Comparison of ENCODE assay signal across 10 cellular contexts in genomic region chr13:21671793-21672680, GRCh38. TPM values are rescaled to one million over a fixed set of nuclear protein-coding genes. Genes with fewer than 3 reads are reported as not detected.
DNase-seq lines count a peak whose midpoint lies in the region; ATAC-seq and TF ChIP-seq lines count a peak whose summit lies in the region.
"Had no signal": no experiment of that assay in that cellular context is flagged by ENCODE, and none has a peak within 500 bp of the region (broad histone marks: within the 10 kb centered on the region; RNA-seq: fewer than 3 reads in every experiment).

No MANE protein-coding gene starts in this region.

- no peaks in the 10 kb centered on the region for H3K79me2 ChIP-seq in SK-N-SH (ENCODE audit: insufficient read depth)

- CTCF ChIA-PET in activated CD4-positive, alpha-beta memory T cell treated with anti-CD3 and anti-CD28 coated beads for 36 hours (lab: Charles Lee), result interaction anchor here (0.7 kb wide), 1 partner anchor 475 kb away, joined by 3 read pairs; no protein-coding TSS in a partner anchor
- CTCF ChIA-PET in activated CD4-positive, alpha-beta memory T cell treated with anti-CD3 and anti-CD28 coated beads, Interleukin-2, amount 10 ng/mL, durations not matched to agents 7 days and 5 days (lab: Charles Lee), result no interaction called here
- CTCF ChIA-PET in SK-N-SH (lab: Yijun Ruan, JAX), result interaction anchor here (1.1 to 2.4 kb wide), 2 partner anchors 12 to 13 kb away, joined by 4 to 8 read pairs; no protein-coding TSS in a partner anchor

- H3K4me3 ChIP-seq in SK-N-SH (ENCODE audit: low read depth in 2 of 2, low read length in 1 of 2) (no peak overlapping the region), iPS-15b (ENCODE audit: low read depth, low read length) (peak overlapping the region; percentile 50)

- peaks cover 10% of the 10 kb centered on the region for H3F3A ChIP-seq in SK-N-SH (replicated peaks; ENCODE audit: insufficient read depth)

- no peaks in the 10 kb centered on the region for H3K9me3 Mint-ChIP-seq in activated CD4-positive, alpha-beta memory T cell treated with anti-CD3 and anti-CD28 coated beads for 36 hours
- H3K9me3 Mint-ChIP-seq in activated CD4-positive, alpha-beta memory T cell treated with anti-CD3 and anti-CD28 coated beads, Interleukin-2, amount 10 ng/mL, durations not matched to agents 7 days and 5 days, result no peaks in the 10 kb centered on the region
- H3K9me3 Mint-ChIP-seq in stimulated activated naive B cell treated with anti-CD40 and anti-IgM and Interleukin-4, amounts not matched to agents 10 μg/mL and 1 μg/mL and 100 μg/mL, for 72 hours, result no peaks in the 10 kb centered on the region

- no peaks in the 10 kb centered on the region for H3K9me3 ChIP-seq in SK-N-SH
- H3K9me3 ChIP-seq in iPS-15b (ENCODE audit: control insufficient read depth, insufficient read depth, low read length), result no peaks in the 10 kb centered on the region

- POLR2A ChIA-PET in activated CD4-positive, alpha-beta memory T cell treated with anti-CD3 and anti-CD28 coated beads for 36 hours (lab: Charles Lee), result interaction anchor here (3.4 kb wide), 1 partner anchor 68 kb away, joined by 12 read pairs; the partner anchor contains the start of gene MICU2
- POLR2A ChIA-PET in activated CD4-positive, alpha-beta memory T cell treated with anti-CD3 and anti-CD28 coated beads, Interleukin-2, amount 10 ng/mL, durations not matched to agents 7 days and 5 days (lab: Charles Lee), result interaction anchor here (6.2 kb wide), 1 partner anchor 68 kb away, joined by 38 read pairs; the partner anchor contains the start of gene MICU2
- POLR2A ChIA-PET in SK-N-SH (lab: Yijun Ruan, JAX), result no interaction called here

- TF ChIP-seq RAD21 in SK-N-SH (IDR thresholded peaks at IDR 0.05; ENCODE audit: low read length), result no peak

- H3K4me1 Mint-ChIP-seq in activated CD4-positive, alpha-beta memory T cell treated with anti-CD3 and anti-CD28 coated beads for 36 hours (ENCODE audit: low read depth), result peaks cover 42% of the 10 kb centered on the region
- H3K4me1 Mint-ChIP-seq in activated CD4-positive, alpha-beta memory T cell treated with anti-CD3 and anti-CD28 coated beads, Interleukin-2, amount 10 ng/mL, durations not matched to agents 7 days and 5 days, result peaks cover 45% of the 10 kb centered on the region
- H3K4me1 Mint-ChIP-seq in stimulated activated naive B cell treated with anti-CD40 and anti-IgM and Interleukin-4, amounts not matched to agents 10 μg/mL and 1 μg/mL and 100 μg/mL, for 72 hours, result peaks cover 35 to 54% of the 10 kb centered on the region in 2 donors

- H3K27me3 ChIP-seq in SK-N-SH (ENCODE audit: insufficient read depth), result peaks cover 89% of the 10 kb centered on the region
- H3K27me3 ChIP-seq in iPS-15b (ENCODE audit: control insufficient read depth, insufficient read depth, low read length), result peaks cover 79% of the 10 kb centered on the region

- no peaks in the 10 kb centered on the region for H4K20me1 ChIP-seq in SK-N-SH (ENCODE audit: insufficient read depth)

- H3K9me2 ChIP-seq in SK-N-SH, result no peaks in the 10 kb centered on the region

- no peak for ATAC-seq in stimulated activated naive B cell treated with anti-CD40 and anti-IgM and Interleukin-4, amounts not matched to agents 10 μg/mL and 1 μg/mL and 100 μg/mL, for 72 hours (replicated peaks)
- ATAC-seq in GM19351 (IDR thresholded peaks at IDR 0.05; ENCODE audit: unreplicated experiment), result no peak
- ATAC-seq: foreskin keratinocyte had no signal

- peaks cover 3 to 8% of the 10 kb centered on the region in 2 experiments; a peak in 3 of 4 replicates for H3K4me1 ChIP-seq in SK-N-SH (ENCODE audit: control insufficient read depth in 1 of 2, insufficient read depth in 2 of 2, low read depth in 1 of 2, low read length in 1 of 2)
- H3K4me1 ChIP-seq in iPS-15b (ENCODE audit: control insufficient read depth, insufficient read depth, low read length), result no peaks in the 10 kb centered on the region
- H3K4me1 ChIP-seq: foreskin keratinocyte had no signal

- peak overlapping the region; percentile 85 for H3K4me3 Mint-ChIP-seq in activated CD4-positive, alpha-beta memory T cell treated with anti-CD3 and anti-CD28 coated beads for 36 hours
- H3K4me3 Mint-ChIP-seq in activated CD4-positive, alpha-beta memory T cell treated with anti-CD3 and anti-CD28 coated beads, Interleukin-2, amount 10 ng/mL, durations not matched to agents 7 days and 5 days, result no peak overlapping the region
- peak overlapping the region; percentile 86 to 89 for H3K4me3 Mint-ChIP-seq in stimulated activated naive B cell treated with anti-CD40 and anti-IgM and Interleukin-4, amounts not matched to agents 10 μg/mL and 1 μg/mL and 100 μg/mL, for 72 hours

- H3K36me3 ChIP-seq in SK-N-SH (replicated peaks in 1 of 2; ENCODE audit: control insufficient read depth in 1 of 2, insufficient read depth in 2 of 2, low read length in 1 of 2) (no peaks in the 10 kb centered on the region), iPS-15b (ENCODE audit: control insufficient read depth, insufficient read depth, low read length) (no peaks in the 10 kb centered on the region)

- H3K4me2 ChIP-seq in SK-N-SH, result no peak overlapping the region

- 2% methylated on average over 19 of the region's 19 CpGs for WGBS in SK-N-SH (ENCODE audit: low lambda C conversion rate)

- peaks cover 36% of the 10 kb centered on the region for H3K27me3 Mint-ChIP-seq in activated CD4-positive, alpha-beta memory T cell treated with anti-CD3 and anti-CD28 coated beads for 36 hours
- peaks cover 73% of the 10 kb centered on the region for H3K27me3 Mint-ChIP-seq in activated CD4-positive, alpha-beta memory T cell treated with anti-CD3 and anti-CD28 coated beads, Interleukin-2, amount 10 ng/mL, durations not matched to agents 7 days and 5 days
- peaks cover 55 to 59% of the 10 kb centered on the region in 2 donors for H3K27me3 Mint-ChIP-seq in stimulated activated naive B cell treated with anti-CD40 and anti-IgM and Interleukin-4, amounts not matched to agents 10 μg/mL and 1 μg/mL and 100 μg/mL, for 72 hours

- no peak for DNase-seq in activated CD4-positive, alpha-beta memory T cell treated with anti-CD3 and anti-CD28 coated beads for 36 hours
- no peak for DNase-seq in activated CD4-positive, alpha-beta memory T cell treated with anti-CD3 and anti-CD28 coated beads, Interleukin-2, amount 10 ng/mL, durations not matched to agents 7 days and 5 days
- peak; percentile 31 for DNase-seq in SK-N-SH
- no peak for DNase-seq in stimulated activated naive B cell treated with anti-CD40 and anti-IgM and Interleukin-4, amounts not matched to agents 10 μg/mL and 1 μg/mL and 100 μg/mL, for 72 hours
- no peak for DNase-seq in DMS153 (lab: John Stamatoyannopoulos, UW)
- DNase-seq in NCI-H82 treated with DMSO at 0.1 percent for 48 hours (lab: John Stamatoyannopoulos, UW; ENCODE audit: unreplicated experiment), result no peak
- DNase-seq: foreskin keratinocyte, NCI-H146 had no signal

- H3K36me3 Mint-ChIP-seq in activated CD4-positive, alpha-beta memory T cell treated with anti-CD3 and anti-CD28 coated beads for 36 hours, result no peaks in the 10 kb centered on the region
- no peaks in the 10 kb centered on the region for H3K36me3 Mint-ChIP-seq in activated CD4-positive, alpha-beta memory T cell treated with anti-CD3 and anti-CD28 coated beads, Interleukin-2, amount 10 ng/mL, durations not matched to agents 7 days and 5 days (ENCODE audit: low read depth)
- H3K36me3 Mint-ChIP-seq in stimulated activated naive B cell treated with anti-CD40 and anti-IgM and Interleukin-4, amounts not matched to agents 10 μg/mL and 1 μg/mL and 100 μg/mL, for 72 hours, result no peaks in the 10 kb centered on the region

- no peak for TF ChIP-seq CTCF in SK-N-SH (IDR thresholded peaks at IDR 0.05)

- H3K27ac Mint-ChIP-seq in activated CD4-positive, alpha-beta memory T cell treated with anti-CD3 and anti-CD28 coated beads for 36 hours, result no peak overlapping the region
- no peak overlapping the region for H3K27ac Mint-ChIP-seq in activated CD4-positive, alpha-beta memory T cell treated with anti-CD3 and anti-CD28 coated beads, Interleukin-2, amount 10 ng/mL, durations not matched to agents 7 days and 5 days
- peak overlapping the region; percentile 56 for H3K27ac Mint-ChIP-seq in stimulated activated naive B cell treated with anti-CD40 and anti-IgM and Interleukin-4, amounts not matched to agents 10 μg/mL and 1 μg/mL and 100 μg/mL, for 72 hours

- H3K9ac ChIP-seq in SK-N-SH, result no peak overlapping the region
- no peak overlapping the region for H3K9ac ChIP-seq in iPS-15b (ENCODE audit: low read depth, low read length)

- intact Hi-C loops in activated CD4-positive, alpha-beta memory T cell treated with anti-CD3 and anti-CD28 coated beads for 36 hours (cut with micrococcal nuclease), result loop anchor here (1.0 to 5.0 kb wide), 7 partner anchors 14 to 495 kb away; partner anchors contain the start of genes MRPL57 and SKA3

- TF ChIP-seq EP300 in SK-N-SH (IDR thresholded peaks at IDR 0.05; ENCODE audit: borderline replicate concordance in 1 of 2, low read depth in 1 of 2, low read length in 1 of 2), result no peak

- no peak overlapping the region for H3K27ac ChIP-seq in SK-N-SH (ENCODE audit: low read depth in 2 of 2, low read length in 1 of 2)
- H3K27ac ChIP-seq: foreskin keratinocyte had no signal

- H2AFZ ChIP-seq in SK-N-SH (ENCODE audit: low read depth), result no peak overlapping the region

TF ChIP-seq in SK-N-SH, 30 proteins besides CTCF, POLR2A, EP300 and RAD21 (continues in another document):
- TF ChIP-seq POLR2AphosphoS5 (IDR thresholded peaks at IDR 0.05; ENCODE audit: low read depth, low read length) (no peak), GATA2 (CRISPR knock-in tag; IDR thresholded peaks at IDR 0.05) (no peak), ELF1 (IDR thresholded peaks at IDR 0.05) (no peak), FOXM1 (IDR thresholded peaks at IDR 0.05; ENCODE audit: low read depth) (no peak), NFIC (IDR thresholded peaks at IDR 0.05; ENCODE audit: borderline replicate concordance) (no peak), SIN3A (IDR thresholded peaks at IDR 0.05; ENCODE audit: borderline replicate concordance, low read depth, low read length) (no peak)
- TF ChIP-seq, protein P1, sequence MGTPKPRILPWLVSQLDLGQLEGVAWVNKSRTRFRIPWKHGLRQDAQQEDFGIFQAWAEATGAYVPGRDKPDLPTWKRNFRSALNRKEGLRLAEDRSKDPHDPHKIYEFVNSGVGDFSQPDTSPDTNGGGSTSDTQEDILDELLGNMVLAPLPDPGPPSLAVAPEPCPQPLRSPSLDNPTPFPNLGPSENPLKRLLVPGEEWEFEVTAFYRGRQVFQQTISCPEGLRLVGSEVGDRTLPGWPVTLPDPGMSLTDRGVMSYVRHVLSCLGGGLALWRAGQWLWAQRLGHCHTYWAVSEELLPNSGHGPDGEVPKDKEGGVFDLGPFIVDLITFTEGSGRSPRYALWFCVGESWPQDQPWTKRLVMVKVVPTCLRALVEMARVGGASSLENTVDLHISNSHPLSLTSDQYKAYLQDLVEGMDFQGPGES (IDR thresholded peaks at IDR 0.05; ENCODE audit: low read depth, low read length), result no peak

RNA-seq across cellular contexts. Expression of gene FGF9, which starts 1.2 kb away (rescaled TPM):
- under 1 TPM in 1 of 2 experiments, not detected in 1; 0.07 TPM for total RNA-seq in activated CD4-positive, alpha-beta memory T cell treated with anti-CD3 and anti-CD28 coated beads for 36 hours
- total RNA-seq in activated CD4-positive, alpha-beta memory T cell treated with anti-CD3 and anti-CD28 coated beads, Interleukin-2, amount 10 ng/mL, durations not matched to agents 7 days and 5 days, result under 1 TPM; 0.08 to 0.20 TPM
- not detected in 2 replicates for polyA plus RNA-seq in SK-N-SH (2012; rRNA removed)
- polyA plus RNA-seq in SK-N-SH (2012; cell fraction: cytosol; rRNA removed), result not detected in 2 replicates
- polyA plus RNA-seq in SK-N-SH (2012; cell fraction: nucleus; rRNA removed), result not detected in 2 replicates
- polyA plus RNA-seq: foreskin keratinocyte had no signal
